Comparison of ENCODE assay signal across 21 cellular contexts in the genomic region with DNA sequence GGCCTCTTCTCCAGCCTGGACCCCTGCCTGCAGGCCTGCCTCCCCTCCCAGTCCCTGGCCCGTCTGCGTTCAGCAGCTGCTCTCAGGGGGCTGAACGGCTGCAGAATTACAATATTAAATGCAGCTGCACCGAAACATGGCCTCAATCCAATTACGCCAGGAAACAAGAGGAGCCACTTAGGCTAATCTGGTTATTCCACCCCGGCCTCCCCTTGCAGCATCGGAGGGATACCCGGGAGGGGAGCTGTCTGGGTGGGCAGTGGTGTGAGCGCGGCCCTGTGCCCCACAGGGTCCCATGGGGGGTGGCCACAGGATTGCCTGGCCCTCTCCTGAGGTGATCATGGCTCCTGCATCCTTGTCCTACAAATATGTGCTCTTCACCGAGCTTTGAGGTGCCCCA. TPM values are rescaled to one million over a fixed set of nuclear protein-coding genes. Genes with fewer than 3 reads are reported as not detected.
A peak's percentile ranks its signal among the peaks of the same experiment; 100 is the strongest.
DNase-seq lines count a peak whose midpoint lies in the region; ATAC-seq and TF ChIP-seq lines count a peak whose summit lies in the region.
"Had no signal": no experiment of that assay in that cellular context is flagged by ENCODE, and none has a peak within 500 bp of the region (broad histone marks: within the 10 kb centered on the region; RNA-seq: fewer than 3 reads in every experiment).

No MANE protein-coding gene starts in this region.

- H3K36me3 Mint-ChIP-seq in WTC11, result no peaks in the 10 kb centered on the region
- H3K36me3 Mint-ChIP-seq in T-helper 17 cell (ENCODE audit: low read depth), result no peaks in the 10 kb centered on the region
- H3K36me3 Mint-ChIP-seq: CD4-positive, alpha-beta memory T cell; stimulated activated naive B cell treated with anti-CD40 and anti-IgM and Interleukin-4, amounts not matched to agents 10 μg/mL and 1 μg/mL and 100 μg/mL, for 72 hours had no signal

- no peaks in the 10 kb centered on the region for H3K27me3 ChIP-seq in SK-N-SH (ENCODE audit: insufficient read depth)
- H3K27me3 ChIP-seq in neuronal stem cell (ENCODE audit: control insufficient read depth in 3 of 3, insufficient read depth in 3 of 3, low read depth in 1 of 3, low read length in 3 of 3), result peaks cover 0 to 2% (median 0%) of the 10 kb centered on the region in 3 experiments
- H3K27me3 ChIP-seq in tibial nerve, result no peaks in the 10 kb centered on the region
- H3K27me3 ChIP-seq: esophagus muscularis mucosa, upper lobe of left lung had no signal

- H3K18ac ChIP-seq in neuronal stem cell (ENCODE audit: low read length), result peak overlapping the region; percentile 80

- H3K27ac ChIP-seq in SK-N-SH (ENCODE audit: low read depth in 2 of 2, low read length in 1 of 2) (peak overlapping the region in 1 of 2 experiments; percentile 98; a peak in 2 of 4 replicates), neuronal stem cell (replicated peaks; ENCODE audit: low read length) (no peak overlapping the region), tibial nerve (peak overlapping the region in 1 of 4 donors; percentile 21)
- H3K27ac ChIP-seq: A549, esophagus muscularis mucosa, upper lobe of left lung had no signal

- peak overlapping the region; percentile 53 for H2AK5ac ChIP-seq in neuronal stem cell (ENCODE audit: low read depth, low read length)

- H3K36me3 ChIP-seq in SK-N-SH (replicated peaks in 1 of 2; ENCODE audit: control insufficient read depth in 1 of 2, insufficient read depth in 2 of 2, low read length in 1 of 2) (no peaks in the 10 kb centered on the region), neuronal stem cell (replicated peaks in 1 of 2; ENCODE audit: control insufficient read depth in 2 of 2, insufficient read depth in 2 of 2, low read length in 2 of 2) (no peaks in the 10 kb centered on the region), tibial nerve (no peaks in the 10 kb centered on the region)
- H3K36me3 ChIP-seq: esophagus muscularis mucosa, upper lobe of left lung had no signal

- peak; percentile 36 for TF ChIP-seq RAD21 in SK-N-SH (IDR thresholded peaks at IDR 0.05; ENCODE audit: low read length)

- no peaks in the 10 kb centered on the region for H3K79me2 ChIP-seq in SK-N-SH (ENCODE audit: insufficient read depth)

- TF ChIP-seq POLR2A in tibial nerve (IDR thresholded peaks at IDR 0.05), result no peak

- 35% methylated on average over 5 of the region's 11 CpGs for WGBS in SK-N-SH (ENCODE audit: low lambda C conversion rate)
- no CpG with 5 or more reads among the region's 11 CpGs for WGBS in neuronal stem cell (ENCODE audit: extremely low coverage in 2 of 2, insufficient read length in 2 of 2, insufficient replicate concordance in 1 of 2), 2 donors
- WGBS in tibial nerve, 2 donors, result 48 to 54% methylated on average over 3 to 11 of the region's 11 CpGs

- H4K91ac ChIP-seq in neuronal stem cell (ENCODE audit: low read depth, low read length, poor library complexity), result no peak overlapping the region

- H3K27ac Mint-ChIP-seq in WTC11, result no peak overlapping the region
- H3K27ac Mint-ChIP-seq in T-helper 17 cell, result no peak overlapping the region
- H3K27ac Mint-ChIP-seq: activated CD4-positive, alpha-beta T cell treated with anti-CD3 and anti-CD28 coated beads, Interleukin-2, amount 10 ng/mL, durations not matched to agents 24 days and 14 days; nephron progenitor cell; stimulated activated naive B cell treated with anti-CD40 and anti-IgM and Interleukin-4, amounts not matched to agents 10 μg/mL and 1 μg/mL and 100 μg/mL, for 72 hours had no signal

- no peak overlapping the region for H3K4me2 ChIP-seq in SK-N-SH
- no peak overlapping the region for H3K4me2 ChIP-seq in neuronal stem cell (ENCODE audit: insufficient read depth, low read length, poor library complexity, severe bottlenecking)
- H3K4me2 ChIP-seq: A549 had no signal

- H4K8ac ChIP-seq in neuronal stem cell (ENCODE audit: low read depth, low read length), result no peak overlapping the region

- H3K4me1 Mint-ChIP-seq in WTC11, result no peaks in the 10 kb centered on the region
- H3K4me1 Mint-ChIP-seq in T-helper 17 cell, result peaks cover 7% of the 10 kb centered on the region

- DNase-seq in NCI-H2171 treated with DMSO at 0.1 percent for 48 hours (lab: John Stamatoyannopoulos, UW), result peak; percentile 31
- DNase-seq in NCI-H2171 (lab: John Stamatoyannopoulos, UW), result no peak
- peak; percentile 48 for DNase-seq in NCI-H2107 (lab: John Stamatoyannopoulos, UW)
- peak; percentile 95 for DNase-seq in SK-N-SH
- no peak for DNase-seq in neuronal stem cell (ENCODE audit: low spot score)
- DNase-seq in WTC11 (ENCODE audit: low spot score), result no peak
- no peak for DNase-seq in tibial nerve (ENCODE audit: low spot score in 2 of 2)
- no peak for DNase-seq in T-helper 17 cell
- DNase-seq: activated CD4-positive, alpha-beta T cell treated with anti-CD3 and anti-CD28 coated beads, Interleukin-2, amount 10 ng/mL, durations not matched to agents 24 days and 14 days; activated naive CD4-positive, alpha-beta T cell treated with anti-CD3 and anti-CD28 coated beads, Interleukin-2, amount 50 U/mL, for 16 hours; CD4-positive, alpha-beta memory T cell; EL; nephron progenitor cell; SIG-M5; stimulated activated naive B cell treated with anti-CD40 and anti-IgM and Interleukin-4, amounts not matched to agents 10 μg/mL and 1 μg/mL and 100 μg/mL, for 72 hours had no signal

- TF ChIP-seq EP300 in SK-N-SH (IDR thresholded peaks at IDR 0.05; ENCODE audit: borderline replicate concordance in 1 of 2, low read depth in 1 of 2, low read length in 1 of 2) (peak in 1 of 2 experiments; percentile 97; a peak in 2 of 4 replicates), tibial nerve (IDR thresholded peaks at IDR 0.05) (no peak)

- H3K9me2 ChIP-seq in SK-N-SH, result no peaks in the 10 kb centered on the region

- H3K9me3 ChIP-seq in SK-N-SH (no peaks in the 10 kb centered on the region), neuronal stem cell (replicated peaks in 1 of 2; ENCODE audit: control insufficient read depth in 2 of 2, insufficient read depth in 1 of 2, low read depth in 1 of 2, low read length in 2 of 2) (no peaks in the 10 kb centered on the region), tibial nerve (no peaks in the 10 kb centered on the region), T-helper 17 cell (ENCODE audit: control insufficient read depth, low read length, poor library complexity, severe bottlenecking) (no peaks in the 10 kb centered on the region)
- H3K9me3 ChIP-seq: A549, esophagus muscularis mucosa, upper lobe of left lung had no signal

- H3K23ac ChIP-seq in neuronal stem cell (ENCODE audit: low read depth, low read length, poor library complexity), result peak overlapping the region; percentile 93

- no peak overlapping the region for H2AFZ ChIP-seq in SK-N-SH (ENCODE audit: low read depth)
- no peak overlapping the region for H2AFZ ChIP-seq in neuronal stem cell (ENCODE audit: low read length)

- H2BK15ac ChIP-seq in neuronal stem cell (ENCODE audit: low read length), result peak overlapping the region; percentile 58

- no peak overlapping the region for H3K4me3 ChIP-seq in SK-N-SH (ENCODE audit: low read depth in 2 of 2, low read length in 1 of 2)
- H3K4me3 ChIP-seq in neuronal stem cell (ENCODE audit: low read length in 2 of 2), result no peak overlapping the region
- no peak overlapping the region for H3K4me3 ChIP-seq in tibial nerve
- H3K4me3 ChIP-seq: A549, esophagus muscularis mucosa, upper lobe of left lung had no signal

- TF ChIP-seq CTCF in SK-N-SH (IDR thresholded peaks at IDR 0.05), result no peak
- TF ChIP-seq CTCF in WTC11 (IDR thresholded peaks at IDR 0.05), result no peak
- no peak for TF ChIP-seq CTCF in tibial nerve (IDR thresholded peaks at IDR 0.05)

- H2BK5ac ChIP-seq in neuronal stem cell (ENCODE audit: low read length), result peak overlapping the region; percentile 35

- H2BK12ac ChIP-seq in neuronal stem cell (ENCODE audit: low read length), result peak overlapping the region; percentile 90

- POLR2A ChIA-PET in SK-N-SH (lab: Yijun Ruan, JAX), result interaction anchor here (0.9 to 2.5 kb wide), 14 partner anchors 10 to 72 kb away, joined by 3 to 18 read pairs (median 4); a partner anchor contains a TSS
- POLR2A ChIA-PET in WTC11 (lab: Charles Lee), result no interaction called here

- no peaks in the 10 kb centered on the region for H3K79me1 ChIP-seq in neuronal stem cell (ENCODE audit: low read depth, low read length)

- no peak overlapping the region for H2BK120ac ChIP-seq in neuronal stem cell (ENCODE audit: low read depth, low read length)

- H3K14ac ChIP-seq in neuronal stem cell (ENCODE audit: low read length), result peak overlapping the region; percentile 99

- peaks cover 96% of the 10 kb centered on the region for H3K27me3 Mint-ChIP-seq in WTC11 (ENCODE audit: low read depth)
- no peaks in the 10 kb centered on the region for H3K27me3 Mint-ChIP-seq in T-helper 17 cell
- H3K27me3 Mint-ChIP-seq: activated CD4-positive, alpha-beta T cell treated with anti-CD3 and anti-CD28 coated beads, Interleukin-2, amount 10 ng/mL, durations not matched to agents 24 days and 14 days; CD4-positive, alpha-beta memory T cell; stimulated activated naive B cell treated with anti-CD40 and anti-IgM and Interleukin-4, amounts not matched to agents 10 μg/mL and 1 μg/mL and 100 μg/mL, for 72 hours had no signal

- CTCF ChIA-PET in SK-N-SH (lab: Yijun Ruan, JAX), result interaction anchor here (0.7 to 2.9 kb wide), 7 partner anchors 9 to 106 kb away, joined by 3 to 14 read pairs (median 4); no protein-coding TSS in a partner anchor
- CTCF ChIA-PET in WTC11 (lab: Charles Lee), result interaction anchor here (0.6 to 1.5 kb wide), 2 partner anchors 10 to 252 kb away, joined by 3 to 4 read pairs; no protein-coding TSS in a partner anchor

- H3F3A ChIP-seq in SK-N-SH (replicated peaks; ENCODE audit: insufficient read depth), result no peaks in the 10 kb centered on the region

- H3K4me1 ChIP-seq in SK-N-SH (ENCODE audit: control insufficient read depth in 1 of 2, insufficient read depth in 2 of 2, low read depth in 1 of 2, low read length in 1 of 2), result peaks cover 11 to 87% of the 10 kb centered on the region in 2 experiments; a peak in 2 of 4 replicates
- peaks cover 8 to 15% of the 10 kb centered on the region in 2 donors for H3K4me1 ChIP-seq in neuronal stem cell (ENCODE audit: control insufficient read depth in 2 of 2, insufficient read depth in 1 of 2, low read depth in 1 of 2, low read length in 2 of 2)
- peaks cover 0 to 26% (median 0%) of the 10 kb centered on the region in 4 donors for H3K4me1 ChIP-seq in tibial nerve
- H3K4me1 ChIP-seq: A549, upper lobe of left lung had no signal

- no peak overlapping the region for H3K4me3 Mint-ChIP-seq in WTC11
- no peak overlapping the region for H3K4me3 Mint-ChIP-seq in T-helper 17 cell
- H3K4me3 Mint-ChIP-seq: activated CD4-positive, alpha-beta T cell treated with anti-CD3 and anti-CD28 coated beads, Interleukin-2, amount 10 ng/mL, durations not matched to agents 24 days and 14 days; nephron progenitor cell; stimulated activated naive B cell treated with anti-CD40 and anti-IgM and Interleukin-4, amounts not matched to agents 10 μg/mL and 1 μg/mL and 100 μg/mL, for 72 hours had no signal

- H3K9ac ChIP-seq in SK-N-SH (no peak overlapping the region), neuronal stem cell (ENCODE audit: low read depth, low read length, poor library complexity) (peak overlapping the region; percentile 46)

- H3K9me3 Mint-ChIP-seq in WTC11, result no peaks in the 10 kb centered on the region
- H3K9me3 Mint-ChIP-seq: activated CD4-positive, alpha-beta T cell treated with anti-CD3 and anti-CD28 coated beads, Interleukin-2, amount 10 ng/mL, durations not matched to agents 24 days and 14 days; CD4-positive, alpha-beta memory T cell; nephron progenitor cell; stimulated activated naive B cell treated with anti-CD40 and anti-IgM and Interleukin-4, amounts not matched to agents 10 μg/mL and 1 μg/mL and 100 μg/mL, for 72 hours had no signal

- peak overlapping the region; percentile 85 for H3K4ac ChIP-seq in neuronal stem cell (ENCODE audit: low read length)

- ATAC-seq in WTC11, result no peak
- ATAC-seq in T-helper 17 cell, result no peak
- ATAC-seq: A549; stimulated activated naive B cell treated with anti-CD40 and anti-IgM and Interleukin-4, amounts not matched to agents 10 μg/mL and 1 μg/mL and 100 μg/mL, for 72 hours had no signal

- H4K20me1 ChIP-seq in SK-N-SH (ENCODE audit: insufficient read depth), result no peaks in the 10 kb centered on the region

RNA-seq across cellular contexts. Expression of a gene that starts 42.6 kb away (rescaled TPM):
- polyA plus RNA-seq in SK-N-SH (2012; rRNA removed), result 0.03 TPM in 2 replicates
- 0.05 and 0.06 TPM in 2 replicates for polyA plus RNA-seq in SK-N-SH (2012; cell fraction: cytosol; rRNA removed)
- polyA plus RNA-seq in SK-N-SH (2012; cell fraction: nucleus; rRNA removed), result 0.06 and 0.07 TPM in 2 replicates
- polyA plus RNA-seq in neuronal stem cell (2013, experiment 1 of 2), result 0.88 TPM
- polyA plus RNA-seq in neuronal stem cell (2013, experiment 2 of 2), result 0.94 TPM
- total RNA-seq in WTC11 (2021) (0.14 to 0.20 TPM (median 0.16 TPM) in 3 replicates), tibial nerve (1 to 10 TPM in 1 of 4 donors, under 1 TPM in 3; 0.39 to 2.1 (median 0.52) TPM), T-helper 17 cell (not detected)
- total RNA-seq: activated CD4-positive, alpha-beta T cell treated with anti-CD3 and anti-CD28 coated beads, Interleukin-2, amount 10 ng/mL, durations not matched to agents 24 days and 14 days; CD4-positive, alpha-beta memory T cell; dermis microvascular lymphatic vessel endothelial cell; mesenteric fat pad had no signal
- polyA plus RNA-seq: CD4-positive, alpha-beta memory T cell; keratinocyte had no signal

Comparison
In these comparisons a context has a peak if more than half of its experiments do, and no peak if none do; other contexts are left out.
1. DNase-seq: peak in NCI-H2171 treated with DMSO at 0.1 percent for 48 hours (single experiment), NCI-H2107 (single experiment) and SK-N-SH (single experiment); none in NCI-H2171 (single experiment), neuronal stem cell (single experiment), WTC11 (single experiment), tibial nerve (0 of 2) and T-helper 17 cell (0 of 3).